8 cellular contexts compared by ENCODE assay signal in genomic region chr9:89743216-89743575, GRCh38.
A peak's percentile ranks its signal among the peaks of the same experiment; 100 is the strongest.
DNase-seq lines count a peak whose midpoint lies in the region; ATAC-seq and TF ChIP-seq lines count a peak whose summit lies in the region.

No MANE protein-coding gene starts in this region.

- no peak overlapping the region for H3K4me3 Mint-ChIP-seq in activated naive CD8-positive, alpha-beta T cell treated with anti-CD3 and anti-CD28 coated beads, Interleukin-2, amount 50 U/mL, for 24 hours
- H3K4me3 Mint-ChIP-seq in nephron progenitor cell: no peak overlapping the region

- peaks cover 66% of the 10 kb centered on the region for H3K4me1 Mint-ChIP-seq in activated naive CD8-positive, alpha-beta T cell treated with anti-CD3 and anti-CD28 coated beads, Interleukin-2, amount 50 U/mL, for 24 hours
- peaks cover 49% of the 10 kb centered on the region for H3K4me1 Mint-ChIP-seq in nephron progenitor cell

- no peaks in the 10 kb centered on the region for H3K9me3 Mint-ChIP-seq in activated naive CD8-positive, alpha-beta T cell treated with anti-CD3 and anti-CD28 coated beads, Interleukin-2, amount 50 U/mL, for 24 hours
- H3K9me3 Mint-ChIP-seq in nephron progenitor cell: no peaks in the 10 kb centered on the region

- no peaks in the 10 kb centered on the region for H3K36me3 Mint-ChIP-seq in activated naive CD8-positive, alpha-beta T cell treated with anti-CD3 and anti-CD28 coated beads, Interleukin-2, amount 50 U/mL, for 24 hours (ENCODE audit: low read depth)
- H3K36me3 Mint-ChIP-seq in nephron progenitor cell (ENCODE audit: low read depth): no peaks in the 10 kb centered on the region

- no peak for TF ChIP-seq CTCF in GM10248 (IDR thresholded peaks at IDR 0.05; ENCODE audit: control extremely low read depth, extremely low read depth, low read depth, missing control alignments)
- TF ChIP-seq CTCF in nephron progenitor cell (IDR thresholded peaks at IDR 0.05): no peak

- DNase-seq in GM10248 (ENCODE audit: extremely low spot score): peak; percentile 45
- peak; percentile 30 for DNase-seq in activated naive CD8-positive, alpha-beta T cell treated with anti-CD3 and anti-CD28 coated beads, Interleukin-2, amount 50 U/mL, for 24 hours
- no peak for DNase-seq in NCI-H1930 (lab: John Stamatoyannopoulos, UW)
- DNase-seq in Ammon's horn (ENCODE audit: low spot score): no peak
- DNase-seq in nephron progenitor cell: no peak
- DNase-seq in NCI-H187 treated with DMSO at 0.1 percent for 48 hours (lab: John Stamatoyannopoulos, UW): no peak

- POLR2A ChIA-PET in GM10248 (lab: Yijun Ruan, JAX): no interaction called here

- CTCF ChIA-PET in GM10248 (lab: Yijun Ruan, JAX): interaction anchor here (0.6 to 4.5 kb wide), 7 partner anchors 9 to 141 kb away, joined by 3 to 30 read pairs (median 6); no protein-coding TSS in a partner anchor

- peak overlapping the region; percentile 16 for H3K27ac Mint-ChIP-seq in activated naive CD8-positive, alpha-beta T cell treated with anti-CD3 and anti-CD28 coated beads, Interleukin-2, amount 50 U/mL, for 24 hours
- H3K27ac Mint-ChIP-seq in nephron progenitor cell: no peak overlapping the region

- peak; percentile 57 for ATAC-seq in GM21390 (IDR thresholded peaks at IDR 0.05; ENCODE audit: unreplicated experiment)
- ATAC-seq in HG03565 (IDR thresholded peaks at IDR 0.05; ENCODE audit: unreplicated experiment): peak; percentile 16
- ATAC-seq in activated naive CD8-positive, alpha-beta T cell treated with anti-CD3 and anti-CD28 coated beads, Interleukin-2, amount 50 U/mL, for 24 hours: peak; percentile 16

- no peaks in the 10 kb centered on the region for H3K27me3 Mint-ChIP-seq in activated naive CD8-positive, alpha-beta T cell treated with anti-CD3 and anti-CD28 coated beads, Interleukin-2, amount 50 U/mL, for 24 hours
- peaks cover 14% of the 10 kb centered on the region for H3K27me3 Mint-ChIP-seq in nephron progenitor cell (ENCODE audit: low read depth, poor library complexity)

Comparison
In these comparisons a context has a peak if more than half of its experiments do, and no peak if none do; other contexts are left out.
1. DNase-seq: peak in GM10248 (single experiment) and activated naive CD8-positive, alpha-beta T cell treated with anti-CD3 and anti-CD28 coated beads, Interleukin-2, amount 50 U/mL, for 24 hours (single experiment); none in NCI-H1930 (0 of 2), Ammon's horn (single experiment), nephron progenitor cell (single experiment) and NCI-H187 treated with DMSO at 0.1 percent for 48 hours (single experiment).
2. Peak in every context shown above with its lines, with median percentiles within 50 percentile points of each other: ATAC-seq.